In genomic region chr10:119650692-119651513, GRCh38 we compare ENCODE assay signal across 8 cellular contexts. TPM values are rescaled to one million over a fixed set of nuclear protein-coding genes. Genes with fewer than 3 reads are reported as not detected.
DNase-seq lines count a peak whose midpoint lies in the region; ATAC-seq and TF ChIP-seq lines count a peak whose summit lies in the region.

TSS of gene BAG3 (plus strand) at chr10:119651380. CDS start at chr10:119651676, 296 bp downstream.

- peak within 1 kb of the TSS; percentile 97 for H3K4ac ChIP-seq in trophoblast cell (ENCODE audit: low read depth, low read length)

- H3K4me2 ChIP-seq in trophoblast cell (ENCODE audit: low read length), result peak within 1 kb of the TSS; percentile 93

- TF ChIP-seq POLR2A in tibial nerve (IDR thresholded peaks at IDR 0.05), result peak; percentile 88 to 93

- H3K23ac ChIP-seq in trophoblast cell (ENCODE audit: low read length), result no peak within 1 kb of the TSS

- H3K79me1 ChIP-seq in trophoblast cell (ENCODE audit: low read length), result peaks cover 13% of the 10 kb centered on the region

- intact Hi-C loops in cardiac septum (cut with DNase I), result loop anchor here (5.0 to 10.0 kb wide), 2 partner anchors 44 to 446 kb away; partner anchors contain the start of gene GRK5

- peak within 1 kb of the TSS; percentile 96 for H3K27ac ChIP-seq in adipose tissue (ENCODE audit: low read depth, low read length)
- peak within 1 kb of the TSS; percentile 94 for H3K27ac ChIP-seq in trophoblast cell (ENCODE audit: low read depth, low read length)
- H3K27ac ChIP-seq in tibial nerve, result peak within 1 kb of the TSS; percentile 97 to 99 (median 98)

- H3K79me2 ChIP-seq in trophoblast cell (ENCODE audit: control insufficient read depth, insufficient read depth, low read length, poor library complexity), result peaks cover 21% of the 10 kb centered on the region

- H2AK5ac ChIP-seq in trophoblast cell (ENCODE audit: low read length), result peak within 1 kb of the TSS; percentile 99

- peak within 1 kb of the TSS; percentile 98 for H4K8ac ChIP-seq in trophoblast cell (ENCODE audit: low read depth, low read length)

- ATAC-seq in GM21786 (IDR thresholded peaks at IDR 0.05; ENCODE audit: unreplicated experiment), result peak; percentile 72

- peaks cover 3 to 4% of the 10 kb centered on the region in 2 experiments for H3K36me3 ChIP-seq in trophoblast cell (ENCODE audit: control insufficient read depth in 1 of 2, insufficient read depth in 2 of 2, low read length in 2 of 2)
- H3K36me3 ChIP-seq in tibial nerve, result no peaks in the 10 kb centered on the region

- H3K4me1 ChIP-seq in trophoblast cell (ENCODE audit: control insufficient read depth in 1 of 2, insufficient read depth in 2 of 2, low read length in 2 of 2), result peaks cover 12 to 16% of the 10 kb centered on the region in 2 experiments
- peaks cover 0 to 40% (median 20%) of the 10 kb centered on the region in 4 donors for H3K4me1 ChIP-seq in tibial nerve

- H3K4me3 ChIP-seq in trophoblast cell (ENCODE audit: low read depth, low read length) (peak within 1 kb of the TSS; percentile 98), tibial nerve (peak within 1 kb of the TSS; percentile 79 to 92 (median 88))

- peak within 1 kb of the TSS; percentile 100 for H2AFZ ChIP-seq in trophoblast cell (ENCODE audit: insufficient read depth, low read length, poor library complexity)

- peaks cover 5% of the 10 kb centered on the region for H3K9me3 ChIP-seq in trophoblast cell (ENCODE audit: insufficient read depth, low read depth, low read length)
- H3K9me3 ChIP-seq in tibial nerve, result peaks cover 0 to 2% (median 0%) of the 10 kb centered on the region in 4 donors

- WGBS in adipose tissue, 3 donors, result 1 to 2% (median 1%) methylated on average over 24 to 60 of the region's 60 CpGs
- WGBS in trophoblast cell (ENCODE audit: extremely low coverage, insufficient coverage, insufficient read length), result no CpG with 5 or more reads among the region's 60 CpGs
- 2% methylated on average over 32 to 56 of the region's 60 CpGs for WGBS in tibial nerve, 2 donors

- DNase-seq in EL, result peak; percentile 95
- DNase-seq in LHCN-M2 (ENCODE audit: low read depth), result peak; percentile 93
- DNase-seq in T-helper 1 cell, result peak; percentile 61 to 77 (median 75)
- DNase-seq in cardiac septum (ENCODE audit: low spot score), result peak; percentile 98
- peak; percentile 90 to 95 for DNase-seq in trophoblast cell
- DNase-seq in tibial nerve (ENCODE audit: low spot score in 2 of 2), result peak; percentile 90 to 95

- peak within 1 kb of the TSS; percentile 100 for H3K18ac ChIP-seq in trophoblast cell (ENCODE audit: low read length)

- H3K27me3 ChIP-seq in trophoblast cell (ENCODE audit: insufficient read depth, low read length) (no peaks in the 10 kb centered on the region), tibial nerve (no peaks in the 10 kb centered on the region)

- H3K9ac ChIP-seq in trophoblast cell (ENCODE audit: low read length), result peak within 1 kb of the TSS; percentile 97

- peak within 1 kb of the TSS; percentile 98 for H2BK120ac ChIP-seq in trophoblast cell (ENCODE audit: insufficient read depth, low read length, poor library complexity)

- H3K14ac ChIP-seq in trophoblast cell (ENCODE audit: low read length), result peak within 1 kb of the TSS; percentile 100

- peak; percentile 18 to 97 for TF ChIP-seq EP300 in tibial nerve (IDR thresholded peaks at IDR 0.05)

- TF ChIP-seq CTCF in tibial nerve (IDR thresholded peaks at IDR 0.05), result peak in 1 of 5 experiments; percentile 17

- H2BK5ac ChIP-seq in trophoblast cell (ENCODE audit: low read depth, low read length, poor library complexity), result peak within 1 kb of the TSS; percentile 97

- H4K91ac ChIP-seq in trophoblast cell (ENCODE audit: low read depth, low read length), result peak within 1 kb of the TSS; percentile 98

- peak within 1 kb of the TSS; percentile 92 for H2BK12ac ChIP-seq in trophoblast cell (ENCODE audit: low read length)

- peak within 1 kb of the TSS; percentile 96 for H4K12ac ChIP-seq in trophoblast cell (ENCODE audit: low read depth, low read length)

RNA-seq across cellular contexts. Expression of gene BAG3, which starts in this region (rescaled TPM):
- total RNA-seq in LHCN-M2 (2014; rRNA removed) (26.5 and 27.3 TPM in 2 replicates), cardiac septum (172 TPM), tibial nerve (10 to 100 TPM; 23.8 to 38.4 (median 32.0) TPM)
- polyA plus RNA-seq in LHCN-M2 (2012), result 55.1 TPM
- 10 to 100 TPM; 12.1 to 90.9 (median 44.0) TPM for polyA plus RNA-seq in adipose tissue
- 85.0 and 88.8 TPM in 2 replicates for polyA plus RNA-seq in trophoblast cell (2013)

Comparison
In these comparisons a context has a peak if more than half of its experiments do, and no peak if none do; other contexts are left out.
1. Peak in every context shown above with its lines: DNase-seq, ATAC-seq, H3K4me3 ChIP-seq and H3K27ac ChIP-seq.